ENCODE assay signal across 1 cellular context in genomic region chr20:46284028-46284427, GRCh38.
A peak's percentile ranks its signal among the peaks of the same experiment; 100 is the strongest.
TF ChIP-seq lines count a peak whose summit lies in the region.

No MANE protein-coding gene starts in this region.

TF ChIP-seq in HepG2, 621 proteins besides CTCF, POLR2A, EP300 and RAD21:
- TF ChIP-seq HOXA7 (CRISPR knock-in tag; IDR thresholded peaks at IDR 0.05), result 0 out of 2 replicates have a peak, but pooled peaks have one; percentile 41
- TF ChIP-seq HDAC1 (CRISPR knock-in tag; IDR thresholded peaks at IDR 0.05), result no peak
- peak; percentile 18; the same call in 1 of the 2 replicates for TF ChIP-seq HNF4A (CRISPR knock-in tag; IDR thresholded peaks at IDR 0.05)
